Comparison of ENCODE assay signal across 10 cellular contexts in the genomic region with DNA sequence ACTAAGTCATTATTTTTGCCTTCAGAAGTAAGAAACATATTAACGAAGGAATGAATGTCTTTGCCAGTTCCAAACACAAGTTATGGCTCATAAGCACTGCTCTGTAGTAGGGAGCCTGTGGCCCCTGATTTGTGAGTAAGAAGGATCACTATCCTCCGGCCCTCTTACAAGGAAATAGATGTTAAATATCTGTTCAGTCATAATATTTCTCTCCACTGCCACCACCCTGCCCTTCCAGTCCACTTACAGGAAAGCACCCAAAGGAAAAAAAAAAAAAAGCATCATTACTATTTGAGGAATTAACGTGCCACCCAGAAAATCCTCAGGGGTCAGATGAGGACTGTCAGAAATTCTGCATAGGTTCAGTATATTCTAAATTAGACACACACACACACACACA.
A peak's percentile ranks its signal among the peaks of the same experiment; 100 is the strongest.
DNase-seq lines count a peak whose midpoint lies in the region; ATAC-seq lines count a peak whose summit lies in the region.
"Had no signal": no experiment of that assay in that cellular context is flagged by ENCODE, and none has a peak within 500 bp of the region (broad histone marks: within the 10 kb centered on the region; RNA-seq: fewer than 3 reads in every experiment).

No MANE protein-coding gene starts in this region.

- peaks cover 94% of the 10 kb centered on the region for H3K36me3 Mint-ChIP-seq in activated CD8-positive, alpha-beta memory T cell treated with anti-CD3 and anti-CD28 coated beads, Interleukin-2, amount 10 ng/mL, durations not matched to agents 7 days and 5 days
- H3K36me3 Mint-ChIP-seq in activated CD8-positive, alpha-beta T cell treated with anti-CD3 and anti-CD28 coated beads, Interleukin-2, amount 10 ng/mL, durations not matched to agents 7 days and 5 days (ENCODE audit: low read depth), result peaks cover 99% of the 10 kb centered on the region
- peaks cover 84 to 91% of the 10 kb centered on the region in 2 donors for H3K36me3 Mint-ChIP-seq in stimulated activated naive B cell treated with anti-CD40 and anti-IgM and Interleukin-4, amounts not matched to agents 10 μg/mL and 1 μg/mL and 100 μg/mL, for 72 hours

- CTCF ChIA-PET in activated CD8-positive, alpha-beta memory T cell treated with anti-CD3 and anti-CD28 coated beads, Interleukin-2, amount 10 ng/mL, durations not matched to agents 7 days and 5 days (lab: Charles Lee), result interaction anchor here (1.1 kb wide), 1 partner anchor 167 kb away, joined by 3 read pairs; no protein-coding TSS in a partner anchor
- CTCF ChIA-PET in activated CD8-positive, alpha-beta T cell treated with anti-CD3 and anti-CD28 coated beads, Interleukin-2, amount 10 ng/mL, durations not matched to agents 7 days and 5 days (lab: Charles Lee), result interaction anchor here (0.9 to 4.0 kb wide), 7 partner anchors 11 to 174 kb away, joined by 3 to 38 read pairs (median 6); no protein-coding TSS in a partner anchor

- H3K9me3 Mint-ChIP-seq in activated CD8-positive, alpha-beta memory T cell treated with anti-CD3 and anti-CD28 coated beads, Interleukin-2, amount 10 ng/mL, durations not matched to agents 7 days and 5 days (ENCODE audit: low read depth), result no peaks in the 10 kb centered on the region
- H3K9me3 Mint-ChIP-seq in activated CD8-positive, alpha-beta T cell treated with anti-CD3 and anti-CD28 coated beads, Interleukin-2, amount 10 ng/mL, durations not matched to agents 7 days and 5 days (ENCODE audit: insufficient read depth), result no peaks in the 10 kb centered on the region
- H3K9me3 Mint-ChIP-seq in stimulated activated naive B cell treated with anti-CD40 and anti-IgM and Interleukin-4, amounts not matched to agents 10 μg/mL and 1 μg/mL and 100 μg/mL, for 72 hours, result peaks cover 0 to 2% of the 10 kb centered on the region in 2 donors

- peaks cover 83% of the 10 kb centered on the region for H3K4me1 Mint-ChIP-seq in activated CD8-positive, alpha-beta memory T cell treated with anti-CD3 and anti-CD28 coated beads, Interleukin-2, amount 10 ng/mL, durations not matched to agents 7 days and 5 days
- peaks cover 93% of the 10 kb centered on the region for H3K4me1 Mint-ChIP-seq in activated CD8-positive, alpha-beta T cell treated with anti-CD3 and anti-CD28 coated beads, Interleukin-2, amount 10 ng/mL, durations not matched to agents 7 days and 5 days (ENCODE audit: low read depth)
- peaks cover 59 to 73% of the 10 kb centered on the region in 2 donors for H3K4me1 Mint-ChIP-seq in stimulated activated naive B cell treated with anti-CD40 and anti-IgM and Interleukin-4, amounts not matched to agents 10 μg/mL and 1 μg/mL and 100 μg/mL, for 72 hours

- H3K27ac Mint-ChIP-seq in activated CD8-positive, alpha-beta memory T cell treated with anti-CD3 and anti-CD28 coated beads, Interleukin-2, amount 10 ng/mL, durations not matched to agents 7 days and 5 days, result peak overlapping the region; percentile 82
- peak overlapping the region; percentile 91 for H3K27ac Mint-ChIP-seq in activated CD8-positive, alpha-beta T cell treated with anti-CD3 and anti-CD28 coated beads, Interleukin-2, amount 10 ng/mL, durations not matched to agents 7 days and 5 days
- peak overlapping the region; percentile 79 for H3K27ac Mint-ChIP-seq in stimulated activated naive B cell treated with anti-CD40 and anti-IgM and Interleukin-4, amounts not matched to agents 10 μg/mL and 1 μg/mL and 100 μg/mL, for 72 hours

- no peaks in the 10 kb centered on the region for H3K27me3 Mint-ChIP-seq in activated CD8-positive, alpha-beta memory T cell treated with anti-CD3 and anti-CD28 coated beads, Interleukin-2, amount 10 ng/mL, durations not matched to agents 7 days and 5 days
- H3K27me3 Mint-ChIP-seq in activated CD8-positive, alpha-beta T cell treated with anti-CD3 and anti-CD28 coated beads, Interleukin-2, amount 10 ng/mL, durations not matched to agents 7 days and 5 days (ENCODE audit: low read depth), result no peaks in the 10 kb centered on the region
- no peaks in the 10 kb centered on the region for H3K27me3 Mint-ChIP-seq in stimulated activated naive B cell treated with anti-CD40 and anti-IgM and Interleukin-4, amounts not matched to agents 10 μg/mL and 1 μg/mL and 100 μg/mL, for 72 hours

- no peak overlapping the region for H3K4me3 Mint-ChIP-seq in activated CD8-positive, alpha-beta memory T cell treated with anti-CD3 and anti-CD28 coated beads, Interleukin-2, amount 10 ng/mL, durations not matched to agents 7 days and 5 days
- H3K4me3 Mint-ChIP-seq in activated CD8-positive, alpha-beta T cell treated with anti-CD3 and anti-CD28 coated beads, Interleukin-2, amount 10 ng/mL, durations not matched to agents 7 days and 5 days, result peak overlapping the region; percentile 58
- no peak overlapping the region for H3K4me3 Mint-ChIP-seq in stimulated activated naive B cell treated with anti-CD40 and anti-IgM and Interleukin-4, amounts not matched to agents 10 μg/mL and 1 μg/mL and 100 μg/mL, for 72 hours

- intact Hi-C loops in left colon (cut with DNase I, micrococcal nuclease), result no loop called here

- ATAC-seq in activated CD8-positive, alpha-beta memory T cell treated with anti-CD3 and anti-CD28 coated beads, Interleukin-2, amount 10 ng/mL, durations not matched to agents 7 days and 5 days, result no peak
- ATAC-seq in activated CD8-positive, alpha-beta T cell treated with anti-CD3 and anti-CD28 coated beads, Interleukin-2, amount 10 ng/mL, durations not matched to agents 7 days and 5 days, result no peak
- peak; percentile 79 for ATAC-seq in left colon
- ATAC-seq in stimulated activated naive B cell treated with anti-CD40 and anti-IgM and Interleukin-4, amounts not matched to agents 10 μg/mL and 1 μg/mL and 100 μg/mL, for 72 hours (replicated peaks), result no peak
- ATAC-seq in HG03280 (IDR thresholded peaks at IDR 0.05; ENCODE audit: unreplicated experiment), result no peak
- ATAC-seq in HG03432 (IDR thresholded peaks at IDR 0.05; ENCODE audit: unreplicated experiment), result no peak
- ATAC-seq: PC-3 had no signal

- POLR2A ChIA-PET in activated CD8-positive, alpha-beta T cell treated with anti-CD3 and anti-CD28 coated beads, Interleukin-2, amount 10 ng/mL, durations not matched to agents 7 days and 5 days (lab: Charles Lee), result interaction anchor here (1.1 to 1.9 kb wide), 3 partner anchors 15 to 162 kb away, joined by 3 to 8 read pairs (median 3); no protein-coding TSS in a partner anchor

- no peak for DNase-seq in activated CD8-positive, alpha-beta memory T cell treated with anti-CD3 and anti-CD28 coated beads, Interleukin-2, amount 10 ng/mL, durations not matched to agents 7 days and 5 days
- no peak for DNase-seq in activated CD8-positive, alpha-beta memory T cell treated with anti-CD3 and anti-CD28 coated beads, Interleukin-2, amount 50 U/mL, for 4 hours
- DNase-seq in activated CD8-positive, alpha-beta T cell treated with anti-CD3 and anti-CD28 coated beads, Interleukin-2, amount 10 ng/mL, durations not matched to agents 7 days and 5 days, result no peak
- DNase-seq in left colon, result no peak
- no peak for DNase-seq in stimulated activated naive B cell treated with anti-CD40 and anti-IgM and Interleukin-4, amounts not matched to agents 10 μg/mL and 1 μg/mL and 100 μg/mL, for 72 hours
- DNase-seq in activated gamma-delta T cell treated with Interleukin-2 at 50 U/mL for 16 hours, result no peak
- DNase-seq: effector CD8-positive, alpha-beta T cell; PC-3 had no signal
